In genomic region chr5:51997908-51998307, GRCh38 we compare ENCODE assay signal across 22 cellular contexts.
DNase-seq lines count a peak whose midpoint lies in the region; ATAC-seq and TF ChIP-seq lines count a peak whose summit lies in the region.
"Had no signal": no experiment of that assay in that cellular context is flagged by ENCODE, and none has a peak within 500 bp of the region (broad histone marks: within the 10 kb centered on the region; RNA-seq: fewer than 3 reads in every experiment).

No MANE protein-coding gene starts in this region.

- H3K36me3 ChIP-seq in hepatocyte (replicated peaks; ENCODE audit: insufficient read depth, low read depth): no peaks in the 10 kb centered on the region
- H3K36me3 ChIP-seq: gastrocnemius medialis, left lung, thoracic aorta had no signal

- H3K9me2 ChIP-seq in hepatocyte (replicated peaks; ENCODE audit: insufficient read depth): no peaks in the 10 kb centered on the region

- DNase-seq in DMS53 treated with DMSO at 0.1 percent for 48 hours (lab: John Stamatoyannopoulos, UW; ENCODE audit: unreplicated experiment): peak; percentile 34
- peak; percentile 56 to 84 for DNase-seq in NCI-H2081 (lab: John Stamatoyannopoulos, UW)
- peak; percentile 91 for DNase-seq in NCI-H82 (lab: John Stamatoyannopoulos, UW)
- peak; percentile 7 for DNase-seq in hepatocyte (ENCODE audit: low spot score)
- DNase-seq: activated CD4-positive, alpha-beta T cell treated with anti-CD3 and anti-CD28 coated beads, Interleukin-2, amount 10 ng/mL, durations not matched to agents 7 days and 5 days; activated T-cell treated with anti-CD3 and anti-CD28 coated beads, Interleukin-2, amount 50 U/mL, for 4 hours; C1 segment of cervical spinal cord; DND-41; gastrocnemius medialis; left lung; MV-4-11; NCI-H2107; NCI-H510A treated with DMSO at 0.1 percent for 48 hours; stimulated activated naive CD8-positive, alpha-beta T cell treated with anti-CD3 and anti-CD28 coated beads, Interleukin-15, Interleukin-2, amounts not matched to agents 100 U/mL and 50 U/mL, for 24 hours; SW 1271; T1000 had no signal

- no peak overlapping the region for H3K4me3 ChIP-seq in hepatocyte
- H3K4me3 ChIP-seq: gastrocnemius medialis, left lung, thoracic aorta had no signal

- no peak overlapping the region for H3K4me2 ChIP-seq in hepatocyte

- TF ChIP-seq CTCF in hepatocyte (IDR thresholded peaks at IDR 0.05; ENCODE audit: poor library complexity): no peak

- H3K4me1 ChIP-seq in hepatocyte (ENCODE audit: insufficient read depth): no peaks in the 10 kb centered on the region
- H3K4me1 ChIP-seq: gastrocnemius medialis, left lung had no signal

- no peaks in the 10 kb centered on the region for H3K9me3 ChIP-seq in hepatocyte (ENCODE audit: low read depth)
- H3K9me3 ChIP-seq: gastrocnemius medialis, left lung, thoracic aorta had no signal

- H3K79me2 ChIP-seq in hepatocyte: no peaks in the 10 kb centered on the region

- no peak for ATAC-seq in GM21786 (IDR thresholded peaks at IDR 0.05; ENCODE audit: unreplicated experiment)
- no peak for ATAC-seq in HG02763 (IDR thresholded peaks at IDR 0.05; ENCODE audit: unreplicated experiment)
- no peak for ATAC-seq in HG02981 (IDR thresholded peaks at IDR 0.05; ENCODE audit: unreplicated experiment)
- ATAC-seq in HG02678 (IDR thresholded peaks at IDR 0.05; ENCODE audit: unreplicated experiment): no peak
- ATAC-seq: activated T-cell treated with anti-CD3 and anti-CD28 coated beads, Interleukin-2, amount 50 U/mL, for 4 hours; gastrocnemius medialis; left lung; Right ventricle myocardium inferior; stimulated activated naive CD8-positive, alpha-beta T cell treated with anti-CD3 and anti-CD28 coated beads, Interleukin-15, Interleukin-2, amounts not matched to agents 100 U/mL and 50 U/mL, for 24 hours had no signal

- H2AFZ ChIP-seq in hepatocyte: no peak overlapping the region

- H3K27ac ChIP-seq in hepatocyte: no peak overlapping the region
- H3K27ac ChIP-seq: gastrocnemius medialis, left lung, thoracic aorta had no signal

- H3K27me3 ChIP-seq in hepatocyte: no peaks in the 10 kb centered on the region
- H3K27me3 ChIP-seq: gastrocnemius medialis, left lung had no signal

- no peaks in the 10 kb centered on the region for H4K20me1 ChIP-seq in hepatocyte (ENCODE audit: insufficient read depth, poor library complexity, severe bottlenecking)

- 74% methylated on average over 2 of the region's 2 CpGs for WGBS in hepatocyte (ENCODE audit: low lambda C conversion rate, missing lambda C conversion rate)

Comparison
In these comparisons a context has a peak if more than half of its experiments do, and no peak if none do; other contexts are left out.
1. DNase-seq: peak in every context shown above with its lines; median percentile 91 in NCI-H82; 70 in NCI-H2081; 34 in DMS53 treated with DMSO at 0.1 percent for 48 hours; 7 in hepatocyte.